ENCODE assay signal across 13 cellular contexts in the genomic region with DNA sequence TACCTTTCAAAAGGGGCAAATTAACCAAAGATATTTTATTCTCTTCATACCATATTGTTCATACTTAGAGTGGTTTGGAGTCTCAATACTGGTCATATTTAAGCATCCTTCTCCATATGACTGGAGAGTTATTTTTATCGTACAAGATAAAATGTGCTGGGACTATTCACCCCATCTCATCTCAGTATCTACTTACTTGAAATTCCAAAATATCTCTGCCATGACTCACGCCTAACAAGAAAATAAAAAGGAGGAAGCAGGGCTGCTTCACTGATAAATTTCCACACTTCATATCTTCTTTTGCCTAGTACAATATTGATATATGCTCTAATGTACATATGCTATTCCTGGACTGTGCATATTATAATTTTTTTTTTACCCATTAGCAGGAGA.
DNase-seq lines count a peak whose midpoint lies in the region; ATAC-seq lines count a peak whose summit lies in the region.
"Had no signal": no experiment of that assay in that cellular context is flagged by ENCODE, and none has a peak within 500 bp of the region (broad histone marks: within the 10 kb centered on the region; RNA-seq: fewer than 3 reads in every experiment).

No MANE protein-coding gene starts in this region.

- DNase-seq in ACHN = peak; percentile 9
- DNase-seq in amniotic stem cell (lab: John Stamatoyannopoulos, UW) = peak; percentile 18
- DNase-seq in iris pigment epithelial cell (ENCODE audit: low read depth) = peak; percentile 81
- no peak for DNase-seq in NCI-H1694 (lab: John Stamatoyannopoulos, UW)
- DNase-seq in naive thymus-derived CD8-positive, alpha-beta T cell = no peak
- no peak for DNase-seq in NCI-H1417 (lab: John Stamatoyannopoulos, UW)
- DNase-seq: activated naive CD8-positive, alpha-beta T cell treated with anti-CD3 and anti-CD28 coated beads for 36 hours; effector memory CD4-positive, alpha-beta T cell; NCI-H1436 had no signal

- no peaks in the 10 kb centered on the region for H3K27me3 ChIP-seq in HUES48 (ENCODE audit: control insufficient read depth, insufficient read depth, low read length)
- H3K27me3 ChIP-seq: tibial nerve had no signal

- no peaks in the 10 kb centered on the region for H3K36me3 Mint-ChIP-seq in naive thymus-derived CD8-positive, alpha-beta T cell
- H3K36me3 Mint-ChIP-seq: activated naive CD8-positive, alpha-beta T cell treated with anti-CD3 and anti-CD28 coated beads for 36 hours had no signal

- no peak overlapping the region for H3K4me3 ChIP-seq in HUES48 (ENCODE audit: low read depth, low read length)
- H3K4me3 ChIP-seq: tibial nerve had no signal

- H3K9me3 Mint-ChIP-seq in naive thymus-derived CD8-positive, alpha-beta T cell = peaks cover 0 to 30% (median 5%) of the 10 kb centered on the region in 9 donors

- no peaks in the 10 kb centered on the region for H3K9me3 ChIP-seq in HUES48 (ENCODE audit: control insufficient read depth, insufficient read depth, low read length)
- H3K9me3 ChIP-seq: tibial nerve had no signal

- H3K36me3 ChIP-seq in HUES48 (ENCODE audit: control insufficient read depth, insufficient read depth, low read length) = no peaks in the 10 kb centered on the region
- H3K36me3 ChIP-seq: tibial nerve had no signal

- ATAC-seq in naive thymus-derived CD8-positive, alpha-beta T cell = no peak
- no peak for ATAC-seq in HG02678 (IDR thresholded peaks at IDR 0.05; ENCODE audit: unreplicated experiment)

- POLR2A ChIA-PET in naive thymus-derived CD8-positive, alpha-beta T cell (lab: Charles Lee) = no interaction called here

- peaks cover 45% of the 10 kb centered on the region for H3K4me1 ChIP-seq in HUES48 (ENCODE audit: control insufficient read depth, insufficient read depth, low read length)

- peak overlapping the region; percentile 60 for H3K27ac ChIP-seq in HUES48 (ENCODE audit: low read depth, low read length)
- H3K27ac ChIP-seq: tibial nerve had no signal

- H3K27me3 Mint-ChIP-seq in naive thymus-derived CD8-positive, alpha-beta T cell = no peaks in the 10 kb centered on the region
- H3K27me3 Mint-ChIP-seq: activated naive CD8-positive, alpha-beta T cell treated with anti-CD3 and anti-CD28 coated beads for 36 hours had no signal

- H3K4me3 Mint-ChIP-seq in naive thymus-derived CD8-positive, alpha-beta T cell = no peak overlapping the region
- H3K4me3 Mint-ChIP-seq: activated naive CD8-positive, alpha-beta T cell treated with anti-CD3 and anti-CD28 coated beads for 36 hours; T-helper 2 cell treated with Interferon-gamma antibody and Interleukin-4, amounts not matched to agents 5 μg/mL and 100 μg/mL, for 36 hours had no signal

- in situ Hi-C loops in ACHN (cut with HindIII; ENCODE audit: low pct_ligation_motif_present, low pct_unique_long_range_greater_than_20kb, low sequenced_read_pairs) = no loop called here

- H3K27ac Mint-ChIP-seq in naive thymus-derived CD8-positive, alpha-beta T cell = no peak overlapping the region
- H3K27ac Mint-ChIP-seq: activated naive CD8-positive, alpha-beta T cell treated with anti-CD3 and anti-CD28 coated beads for 36 hours; T-helper 2 cell treated with Interferon-gamma antibody and Interleukin-4, amounts not matched to agents 5 μg/mL and 100 μg/mL, for 36 hours had no signal

- no peaks in the 10 kb centered on the region for H3K4me1 Mint-ChIP-seq in naive thymus-derived CD8-positive, alpha-beta T cell
- H3K4me1 Mint-ChIP-seq: activated naive CD8-positive, alpha-beta T cell treated with anti-CD3 and anti-CD28 coated beads for 36 hours had no signal

- H3K9ac ChIP-seq in HUES48 (ENCODE audit: low read depth, low read length) = no peak overlapping the region

Comparison
In these comparisons a context has a peak if more than half of its experiments do, and no peak if none do; other contexts are left out.
1. DNase-seq: peak in ACHN (single experiment), amniotic stem cell (single experiment) and iris pigment epithelial cell (single experiment); none in NCI-H1694 (single experiment), naive thymus-derived CD8-positive, alpha-beta T cell (0 of 10) and NCI-H1417 (0 of 3).